1 cellular context compared by ENCODE assay signal in genomic region chrX:110258552-110258951, GRCh38.
TF ChIP-seq lines count a peak whose summit lies in the region.

No MANE protein-coding gene starts in this region.

TF ChIP-seq in SK-N-SH, 30 proteins besides CTCF, POLR2A, EP300 and RAD21 (continued from another document):
- peak; percentile 39; the same call in 1 of the 2 replicates for TF ChIP-seq FOSL2 (IDR thresholded peaks at IDR 0.05; ENCODE audit: borderline replicate concordance, low read depth)
- TF ChIP-seq ZBTB33 (IDR thresholded peaks at IDR 0.05; ENCODE audit: borderline replicate concordance, low read depth) = no peak
- no peak for TF ChIP-seq PBX3 (IDR thresholded peaks at IDR 0.05)
- no peak for TF ChIP-seq GATA2 (CRISPR knock-in tag; IDR thresholded peaks at IDR 0.05)
- TF ChIP-seq SIN3A (IDR thresholded peaks at IDR 0.05; ENCODE audit: borderline replicate concordance, low read depth, low read length) = no peak
- TF ChIP-seq MXI1 (IDR thresholded peaks at IDR 0.05; ENCODE audit: low read depth, low read length) = no peak
- TF ChIP-seq TCF12 (IDR thresholded peaks at IDR 0.05) = 0 out of 2 replicates have a peak, but pooled peaks have one; percentile 7
- TF ChIP-seq USF1 (IDR thresholded peaks at IDR 0.05; ENCODE audit: borderline replicate concordance, low read depth) = no peak
- TF ChIP-seq RXRA (IDR thresholded peaks at IDR 0.05; ENCODE audit: borderline replicate concordance, low read depth) = no peak
- TF ChIP-seq MAX (IDR thresholded peaks at IDR 0.05; ENCODE audit: low read depth) = no peak
- TF ChIP-seq EZH2phosphoT487 (IDR thresholded peaks at IDR 0.05; ENCODE audit: borderline replicate concordance, low read depth) = no peak
- no peak for TF ChIP-seq TAF1 (IDR thresholded peaks at IDR 0.05; ENCODE audit: borderline replicate concordance, low read depth, low read length)
